8 cellular contexts compared by ENCODE assay signal in genomic region chr17:64504769-64505319, GRCh38. TPM values are rescaled to one million over a fixed set of nuclear protein-coding genes. Genes with fewer than 3 reads are reported as not detected.
DNase-seq lines count a peak whose midpoint lies in the region; ATAC-seq, FAIRE-seq and TF ChIP-seq lines count a peak whose summit lies in the region.

No MANE protein-coding gene starts in this region.

- H3K36me3 ChIP-seq in HEK293 (ENCODE audit: control insufficient read depth in 2 of 2, insufficient read depth in 1 of 2, low read length in 2 of 2) (peaks cover 38 to 67% of the 10 kb centered on the region in 2 experiments), GM12878 (ENCODE audit: control insufficient read depth in 2 of 2, insufficient read depth in 2 of 2, low read length in 1 of 2) (peaks cover 14 to 44% of the 10 kb centered on the region in 2 experiments), lung (ENCODE audit: control insufficient read depth in 2 of 2, insufficient read depth in 2 of 2, low read length in 2 of 2) (peaks cover 24 to 43% of the 10 kb centered on the region in 2 donors), urinary bladder (ENCODE audit: insufficient read depth) (peaks cover 8% of the 10 kb centered on the region)

- H3K4me2 ChIP-seq in A549 (peak overlapping the region; percentile 93), GM12878 (ENCODE audit: control insufficient read depth, insufficient read depth) (peak overlapping the region; percentile 66)

- peaks cover 85% of the 10 kb centered on the region for H3K79me2 ChIP-seq in GM12878 (ENCODE audit: control insufficient read depth, insufficient read depth, low read length)

- TF ChIP-seq EP300 in A549 (IDR thresholded peaks at IDR 0.05) (no peak), GM12878 (IDR thresholded peaks at IDR 0.05; ENCODE audit: borderline replicate concordance in 1 of 2, control insufficient read depth in 1 of 2, low read depth in 2 of 2, low read length in 2 of 2) (no peak)

- FAIRE-seq in A549 (lab: Jason Lieb, UNC) (no peak), GM12878 (lab: Jason Lieb, UNC) (no peak)

- DNase-seq in A549 (ENCODE audit: low read depth in 1 of 2, low spot score in 1 of 2) (peak in 1 of 2 experiments; percentile 45), GM12878 (ENCODE audit: low read depth, low spot score) (no peak), lung (ENCODE audit: low spot score) (no peak), DMS79 (lab: John Stamatoyannopoulos, UW) (no peak), medulla oblongata (ENCODE audit: extremely low spot score) (no peak), NCI-H2227 treated with DMSO at 0.1 percent for 48 hours (lab: John Stamatoyannopoulos, UW) (no peak)

- RAD21 ChIA-PET in GM12878 (lab: Charles Lee; ENCODE audit: unreplicated experiment), result interaction anchor here (1.0 to 2.1 kb wide), 9 partner anchors 8 to 144 kb away, joined by 3 to 7 read pairs (median 4); partner anchors contain the start of gene POLG2

- in situ Hi-C loops in GM12878 (cut with MboI), result loop anchor here (10.0 kb wide), 2 partner anchors 140 to 660 kb away; partner anchors contain the start of gene SMARCD2

- SMC1A ChIA-PET in GM12878 (lab: Charles Lee; ENCODE audit: uncharacterized antibody, unreplicated experiment), result interaction anchor here (0.7 to 2.9 kb wide), 12 partner anchors 9 to 146 kb away, joined by 3 to 25 read pairs (median 4); partner anchors contain the start of gene POLG2

- ATAC-seq in A549 (no peak), GM12878 (no peak), lung (ENCODE audit: insufficient read depth, low FRiP score) (no peak)

- intact Hi-C loops in GM12878 (cut with micrococcal nuclease; ENCODE audit: unreplicated experiment), result loop anchor here (1.0 kb wide), 1 partner anchor 8 kb away; the partner anchor contains the start of gene POLG2

- H3K27ac ChIP-seq in A549, result peak overlapping the region; percentile 96 to 97
- H3K27ac ChIP-seq in HEK293 (ENCODE audit: extremely low read depth, low read depth, low read length), result 0 out of 2 replicates have a peak overlapping the region, but pooled peaks have one; percentile 94
- peak overlapping the region; percentile 100 for H3K27ac ChIP-seq in GM12878 (ENCODE audit: control insufficient read depth, insufficient read depth)
- peak overlapping the region; percentile 93 to 100 for H3K27ac ChIP-seq in lung (ENCODE audit: low read depth in 1 of 2, low read length in 1 of 2)
- peak overlapping the region; percentile 38 for H3K27ac ChIP-seq in urinary bladder (ENCODE audit: low read depth)

- TF ChIP-seq POLR2A in A549 (IDR thresholded peaks at IDR 0.05; ENCODE audit: low read length) (no peak), GM12878 (IDR thresholded peaks at IDR 0.05; ENCODE audit: low read depth, low read length) (no peak)

- 2% methylated on average over 13 of the region's 13 CpGs for WGBS in A549 (ENCODE audit: missing lambda C conversion rate)
- WGBS in GM12878 (ENCODE audit: insufficient coverage, insufficient replicate concordance, low lambda C conversion rate, missing lambda C conversion rate), result under 1% methylated on average over 13 of the region's 13 CpGs
- 1% methylated on average over 13 of the region's 13 CpGs for WGBS in lung, 2 donors
- WGBS in urinary bladder, result under 1% methylated on average over 13 of the region's 13 CpGs

- peak overlapping the region; percentile 100 for H3K9ac ChIP-seq in GM12878 (ENCODE audit: control insufficient read depth, insufficient read depth, low read length)

- no peak for TF ChIP-seq RAD21 in A549 (conservative IDR thresholded peaks at IDR 0.05 in 1 of 2, IDR thresholded peaks at IDR 0.05 in 1 of 2)
- no peak for TF ChIP-seq RAD21 in GM12878 (IDR thresholded peaks at IDR 0.05; ENCODE audit: insufficient read depth, low read depth, low read length)

- no peak overlapping the region for H2AFZ ChIP-seq in GM12878 (ENCODE audit: control insufficient read depth, low read depth, low read length)

- TF ChIP-seq CTCF in A549 (IDR thresholded peaks at IDR 0.05), result no peak
- TF ChIP-seq CTCF in HEK293 (tag by site-specific recombination; IDR thresholded peaks at IDR 0.05), result no peak
- TF ChIP-seq CTCF in GM12878 (IDR thresholded peaks at IDR 0.05 in 2 of 3, conservative IDR thresholded peaks at IDR 0.05 in 1 of 3; ENCODE audit: control insufficient read depth in 2 of 3, extremely low read depth in 1 of 3, insufficient read depth in 1 of 3, low read depth in 3 of 3, low read length in 3 of 3), result no peak
- TF ChIP-seq CTCF in lung (IDR thresholded peaks at IDR 0.05; ENCODE audit: control extremely low read depth, extremely low read depth), result no peak

- H3K27me3 ChIP-seq in GM12878 (replicated peaks in 1 of 2; ENCODE audit: control insufficient read depth in 2 of 2, insufficient read depth in 2 of 2, low read length in 1 of 2) (no peaks in the 10 kb centered on the region), lung (ENCODE audit: control insufficient read depth, insufficient read depth) (no peaks in the 10 kb centered on the region)

- no TSS peak for BruUV-seq in GM12878 (replicated peaks; lab: Mats Ljungman, UMichigan)

- CTCF ChIA-PET in A549 (lab: Yijun Ruan, JAX) (interaction anchor here (0.5 to 4.9 kb wide), 11 partner anchors 9 to 144 kb away, joined by 3 to 42 read pairs (median 4); partner anchors contain the start of gene POLG2), HEK293 (lab: Yijun Ruan, JAX) (interaction anchor here (0.6 to 1.6 kb wide), 7 partner anchors 12 to 254 kb away, joined by 3 to 7 read pairs (median 3); no protein-coding TSS in a partner anchor), GM12878 (lab: Yijun Ruan, JAX) (interaction anchor here (0.8 to 17.7 kb wide), 7 partner anchors 11 to 129 kb away, joined by 3 to 350 read pairs (median 4); partner anchors contain the start of gene POLG2)

- H3K4me1 ChIP-seq in A549, result peaks cover 49% of the 10 kb centered on the region
- 0 out of 2 replicates have a peak, but pooled peaks cover 4% of the 10 kb centered on the region for H3K4me1 ChIP-seq in HEK293 (ENCODE audit: control insufficient read depth, insufficient read depth, low read length)
- H3K4me1 ChIP-seq in GM12878 (ENCODE audit: control insufficient read depth, insufficient read depth, low read length), result peaks cover 7% of the 10 kb centered on the region; the same call in 1 of the 2 replicates
- H3K4me1 ChIP-seq in lung (ENCODE audit: control insufficient read depth in 2 of 2, insufficient read depth in 2 of 2, low read length in 2 of 2), result peaks cover 0 to 26% of the 10 kb centered on the region in 2 donors
- H3K4me1 ChIP-seq in urinary bladder (ENCODE audit: insufficient read depth), result no peaks in the 10 kb centered on the region

- peaks cover 10% of the 10 kb centered on the region for H4K20me1 ChIP-seq in GM12878 (ENCODE audit: control insufficient read depth, insufficient read depth)

- POLR2A ChIA-PET in A549 (lab: Yijun Ruan, JAX), result interaction anchor here (0.6 to 4.2 kb wide), 28 partner anchors 7 to 543 kb away, joined by 3 to 132 read pairs (median 4); partner anchors contain the start of genes POLG2 and SMURF2
- POLR2A ChIA-PET in HEK293 (lab: Yijun Ruan, JAX), result interaction anchor here (0.7 to 4.2 kb wide), 23 partner anchors 8 to 883 kb away, joined by 3 to 146 read pairs (median 4); partner anchors contain the start of genes MAP3K3, POLG2 and SMURF2
- POLR2A ChIA-PET in GM12878 (lab: Charles Lee), result interaction anchor here (0.7 to 3.0 kb wide), 11 partner anchors 8 to 1497 kb away, joined by 3 to 64 read pairs (median 4); partner anchors contain the start of gene POLG2

- H3K4me3 ChIP-seq in A549 (peak overlapping the region; percentile 91), HEK293 (ENCODE audit: low read depth, low read length) (peak overlapping the region; percentile 100), GM12878 (peak overlapping the region; percentile 100), lung (peak overlapping the region; percentile 99), urinary bladder (ENCODE audit: low read depth, low read length) (peak overlapping the region; percentile 91)

- no peaks in the 10 kb centered on the region for H3K9me3 ChIP-seq in A549
- H3K9me3 ChIP-seq in HEK293 (ENCODE audit: control insufficient read depth, insufficient read depth, low read depth, low read length), result no peaks in the 10 kb centered on the region
- no peaks in the 10 kb centered on the region for H3K9me3 ChIP-seq in GM12878 (replicated peaks; ENCODE audit: control insufficient read depth, insufficient read depth, low read length)
- no peaks in the 10 kb centered on the region for H3K9me3 ChIP-seq in lung (ENCODE audit: control insufficient read depth in 2 of 2, insufficient read depth in 1 of 2, low read length in 1 of 2)

RNA-seq across cellular contexts. Expression of gene DDX5, which starts 1.2 kb away (rescaled TPM):
- polyA plus RNA-seq in A549 (2011; rRNA removed), result 811 and 1,011 TPM in 2 replicates
- polyA plus RNA-seq in A549 (2012; cell fraction: cytosol; rRNA removed), result 724 and 844 TPM in 2 replicates
- polyA plus RNA-seq in A549 (2012; cell fraction: nucleus; rRNA removed), result 1,855 and 3,100 TPM in 2 replicates
- polyA plus RNA-seq in A549 (2017; fragmentation: RNase III; extraction: RNeasy Plus Mini Kit Qiagen cat#74134 plus additional on column Dnase treatment), result 748 to 886 TPM (median 841 TPM) in 3 replicates
- polyA minus RNA-seq in A549 (2011; rRNA and poly(A)+ RNA removed), result 739 and 935 TPM in 2 replicates
- 814 and 838 TPM in 2 replicates for total RNA-seq in GM12878 (2013; cell fraction: nucleolus; rRNA removed)
- 257 and 299 TPM in 2 replicates for total RNA-seq in GM12878 (2014; rRNA removed)
- total RNA-seq in GM12878 (2014; rRNA removed; fragmentation: Illumina TruSeq; extraction: Trizol), result 482 and 485 TPM in 2 replicates
- total RNA-seq in GM12878 (2021), result 713 and 715 TPM in 2 replicates
- polyA plus RNA-seq in GM12878 (2011; ENCODE audit: low read depth), result 329 TPM
- 766 and 1,007 TPM in 2 replicates for polyA plus RNA-seq in GM12878 (2011; rRNA removed)
- polyA plus RNA-seq in GM12878 (2011; cell fraction: cytosol; rRNA removed), result 509 and 785 TPM in 2 replicates
- polyA plus RNA-seq in GM12878 (2011; cell fraction: nucleus; rRNA removed), result 2,281 and 3,127 TPM in 2 replicates
- 326 and 388 TPM in 2 replicates for polyA plus RNA-seq in GM12878 (2012)
- 689 and 910 TPM in 2 replicates for polyA plus RNA-seq in GM12878 (2014; fragmentation: Illumina TruSeq; extraction: Trizol)
- 100 to 1,000 TPM; 530 to 888 TPM for polyA plus RNA-seq in GM12878 (2014; fragmentation: Nextera tagmentation; extraction: Ambion mirVana)
- polyA plus RNA-seq in GM12878 (2014; rRNA removed), result 1,062 and 1,423 TPM in 2 replicates
- polyA plus RNA-seq in GM12878 (2016; fragmentation: Nextera tagmentation; extraction: Ambion mirVana), result 100 to 1,000 TPM; 723 to 740 TPM
- polyA minus RNA-seq in GM12878 (2011; rRNA and poly(A)+ RNA removed), result 294 and 317 TPM in 2 replicates
- 228 and 246 TPM in 2 replicates for polyA minus RNA-seq in GM12878 (2011; cell fraction: cytosol; rRNA and poly(A)+ RNA removed)
- 742 and 1,263 TPM in 2 replicates for polyA minus RNA-seq in GM12878 (2011; cell fraction: nucleus; rRNA and poly(A)+ RNA removed)
- 100 to 1,000 TPM; 570 to 730 TPM for total RNA-seq in lung
- polyA plus RNA-seq in lung, result 100 to 1,000 TPM; 426 to 486 TPM
- total RNA-seq in urinary bladder, result 386 TPM
- 704 TPM for polyA plus RNA-seq in urinary bladder

RNA-seq across cellular contexts. Expression of gene CEP95, which starts 1.9 kb away (rescaled TPM):
- polyA plus RNA-seq in A549 (2011; rRNA removed) (53.5 and 73.0 TPM in 2 replicates), A549 (2017; fragmentation: RNase III; extraction: RNeasy Plus Mini Kit Qiagen cat#74134 plus additional on column Dnase treatment) (30.0 to 35.0 TPM (median 32.3 TPM) in 3 replicates), GM12878 (2011; rRNA removed) (54.9 and 76.9 TPM in 2 replicates), GM12878 (2014; fragmentation: Illumina TruSeq; extraction: Trizol) (37.2 and 41.8 TPM in 2 replicates), GM12878 (2014; fragmentation: Nextera tagmentation; extraction: Ambion mirVana) (10 to 100 TPM; 17.7 to 22.6 TPM), GM12878 (2014; rRNA removed) (32.9 and 36.6 TPM in 2 replicates), GM12878 (2016; fragmentation: Nextera tagmentation; extraction: Ambion mirVana) (10 to 100 TPM; 24.7 to 25.5 TPM), lung (10 to 100 TPM; 12.8 to 31.5 TPM), urinary bladder (26.7 TPM)
- 14.6 and 17.7 TPM in 2 replicates for polyA plus RNA-seq in A549 (2012; cell fraction: cytosol; rRNA removed)
- polyA plus RNA-seq in A549 (2012; cell fraction: nucleus; rRNA removed), result 30.0 and 34.6 TPM in 2 replicates
- polyA minus RNA-seq in A549 (2011; rRNA and poly(A)+ RNA removed), result 22.1 and 27.0 TPM in 2 replicates
- 185 and 189 TPM in 2 replicates for total RNA-seq in GM12878 (2013; cell fraction: nucleolus; rRNA removed)
- total RNA-seq in GM12878 (2014; rRNA removed) (28.4 and 31.3 TPM in 2 replicates), GM12878 (2014; rRNA removed; fragmentation: Illumina TruSeq; extraction: Trizol) (35.1 and 36.6 TPM in 2 replicates), GM12878 (2021) (25.0 and 27.8 TPM in 2 replicates), lung (100 to 1,000 TPM in 1 of 2 donors, 10 to 100 TPM in 1; 33.9 to 115 TPM), urinary bladder (105 TPM)
- polyA plus RNA-seq in GM12878 (2011; ENCODE audit: low read depth), result 30.9 TPM
- polyA plus RNA-seq in GM12878 (2011; cell fraction: cytosol; rRNA removed), result 14.0 and 14.4 TPM in 2 replicates
- polyA plus RNA-seq in GM12878 (2011; cell fraction: nucleus; rRNA removed), result 89.8 and 130 TPM in 2 replicates
- polyA plus RNA-seq in GM12878 (2012), result 37.3 and 43.4 TPM in 2 replicates
- polyA minus RNA-seq in GM12878 (2011; rRNA and poly(A)+ RNA removed), result 29.8 and 30.0 TPM in 2 replicates
- 10.2 and 22.7 TPM in 2 replicates for polyA minus RNA-seq in GM12878 (2011; cell fraction: cytosol; rRNA and poly(A)+ RNA removed)
- polyA minus RNA-seq in GM12878 (2011; cell fraction: nucleus; rRNA and poly(A)+ RNA removed), result 38.3 and 61.3 TPM in 2 replicates

RNA-seq across cellular contexts. Expression of gene POLG2, which starts 8.0 kb away (rescaled TPM):
- polyA plus RNA-seq in A549 (2011; rRNA removed), result 28.8 and 31.3 TPM in 2 replicates
- polyA plus RNA-seq in A549 (2012; cell fraction: cytosol; rRNA removed), result 10.1 and 12.4 TPM in 2 replicates
- 15.9 and 26.1 TPM in 2 replicates for polyA plus RNA-seq in A549 (2012; cell fraction: nucleus; rRNA removed)
- polyA plus RNA-seq in A549 (2017; fragmentation: RNase III; extraction: RNeasy Plus Mini Kit Qiagen cat#74134 plus additional on column Dnase treatment), result 26.3 to 28.5 TPM (median 27.4 TPM) in 3 replicates
- polyA minus RNA-seq in A549 (2011; rRNA and poly(A)+ RNA removed), result 20.4 and 23.0 TPM in 2 replicates
- 67.1 and 73.4 TPM in 2 replicates for total RNA-seq in GM12878 (2013; cell fraction: nucleolus; rRNA removed)
- total RNA-seq in GM12878 (2014; rRNA removed), result 17.1 and 18.0 TPM in 2 replicates
- total RNA-seq in GM12878 (2014; rRNA removed; fragmentation: Illumina TruSeq; extraction: Trizol), result 22.0 and 22.8 TPM in 2 replicates
- 20.6 and 27.3 TPM in 2 replicates for total RNA-seq in GM12878 (2021)
- 11.2 TPM for polyA plus RNA-seq in GM12878 (2011; ENCODE audit: low read depth)
- 24.8 and 32.9 TPM in 2 replicates for polyA plus RNA-seq in GM12878 (2011; rRNA removed)
- 10.6 and 12.0 TPM in 2 replicates for polyA plus RNA-seq in GM12878 (2011; cell fraction: cytosol; rRNA removed)
- polyA plus RNA-seq in GM12878 (2011; cell fraction: nucleus; rRNA removed), result 28.2 and 31.3 TPM in 2 replicates
- 17.8 and 18.2 TPM in 2 replicates for polyA plus RNA-seq in GM12878 (2012)
- 22.4 and 24.9 TPM in 2 replicates for polyA plus RNA-seq in GM12878 (2014; fragmentation: Illumina TruSeq; extraction: Trizol)
- polyA plus RNA-seq in GM12878 (2014; fragmentation: Nextera tagmentation; extraction: Ambion mirVana), result 10 to 100 TPM; 10.2 to 13.5 TPM
- polyA plus RNA-seq in GM12878 (2014; rRNA removed), result 22.3 and 27.7 TPM in 2 replicates
- polyA plus RNA-seq in GM12878 (2016; fragmentation: Nextera tagmentation; extraction: Ambion mirVana), result 10 to 100 TPM; 22.1 to 26.7 TPM
- 10.4 and 12.3 TPM in 2 replicates for polyA minus RNA-seq in GM12878 (2011; rRNA and poly(A)+ RNA removed)
- 4.7 and 9.5 TPM in 2 replicates for polyA minus RNA-seq in GM12878 (2011; cell fraction: cytosol; rRNA and poly(A)+ RNA removed)
- polyA minus RNA-seq in GM12878 (2011; cell fraction: nucleus; rRNA and poly(A)+ RNA removed), result 19.0 and 23.3 TPM in 2 replicates
- total RNA-seq in lung, result 10 to 100 TPM; 14.8 to 17.8 TPM
- polyA plus RNA-seq in lung, result 1 to 10 TPM; 5.4 to 8.0 TPM
- total RNA-seq in urinary bladder, result 18.4 TPM
- 7.1 TPM for polyA plus RNA-seq in urinary bladder

RNA-seq across cellular contexts. Expression of gene MILR1, which starts 55.9 kb away (rescaled TPM):
- polyA plus RNA-seq in A549 (2011; rRNA removed) (12.2 and 12.8 TPM in 2 replicates), A549 (2017; fragmentation: RNase III; extraction: RNeasy Plus Mini Kit Qiagen cat#74134 plus additional on column Dnase treatment) (1.6 to 3.0 TPM (median 2.3 TPM) in 3 replicates), GM12878 (2011; rRNA removed) (2.0 and 2.4 TPM in 2 replicates), GM12878 (2014; fragmentation: Illumina TruSeq; extraction: Trizol) (47.2 and 54.1 TPM in 2 replicates), GM12878 (2014; fragmentation: Nextera tagmentation; extraction: Ambion mirVana) (10 to 100 TPM; 16.2 to 25.0 TPM), GM12878 (2014; rRNA removed) (16.4 and 19.2 TPM in 2 replicates), GM12878 (2016; fragmentation: Nextera tagmentation; extraction: Ambion mirVana) (1 to 10 TPM; 2.8 to 4.3 TPM), lung (10 to 100 TPM; 10.0 to 36.3 TPM), urinary bladder (2.9 TPM)
- 1.3 TPM in 2 replicates for polyA plus RNA-seq in A549 (2012; cell fraction: cytosol; rRNA removed)
- 0.41 and 1.1 TPM in 2 replicates for polyA plus RNA-seq in A549 (2012; cell fraction: nucleus; rRNA removed)
- polyA minus RNA-seq in A549 (2011; rRNA and poly(A)+ RNA removed), result 8.4 and 10.9 TPM in 2 replicates
- total RNA-seq in GM12878 (2013; cell fraction: nucleolus; rRNA removed), result 8.4 and 8.8 TPM in 2 replicates
- total RNA-seq in GM12878 (2014; rRNA removed) (15.4 and 17.8 TPM in 2 replicates), GM12878 (2014; rRNA removed; fragmentation: Illumina TruSeq; extraction: Trizol) (24.0 and 24.6 TPM in 2 replicates), GM12878 (2021) (13.2 and 16.7 TPM in 2 replicates), lung (10 to 100 TPM in 1 of 2 donors, 1 to 10 TPM in 1; 6.9 to 23.4 TPM), urinary bladder (5.7 TPM)
- 3.6 TPM for polyA plus RNA-seq in GM12878 (2011; ENCODE audit: low read depth)
- 2.1 and 3.8 TPM in 2 replicates for polyA plus RNA-seq in GM12878 (2011; cell fraction: cytosol; rRNA removed)
- polyA plus RNA-seq in GM12878 (2011; cell fraction: nucleus; rRNA removed), result 0.94 and 3.6 TPM in 2 replicates
- polyA plus RNA-seq in GM12878 (2012), result 3.4 and 5.0 TPM in 2 replicates
- 1.9 and 3.1 TPM in 2 replicates for polyA minus RNA-seq in GM12878 (2011; rRNA and poly(A)+ RNA removed)
- polyA minus RNA-seq in GM12878 (2011; cell fraction: cytosol; rRNA and poly(A)+ RNA removed), result not detected in 2 replicates
- 0.67 and 0.85 TPM in 2 replicates for polyA minus RNA-seq in GM12878 (2011; cell fraction: nucleus; rRNA and poly(A)+ RNA removed)

Comparison
In these comparisons a context has a peak if more than half of its experiments do, and no peak if none do; other contexts are left out.
1. H3K27ac ChIP-seq: peak in every context shown above with its lines; median percentile 100 in GM12878; 96 in A549; 96 in lung; 94 in HEK293; 38 in urinary bladder.